Comparison of ENCODE assay signal across 1 cellular context in the genomic region with DNA sequence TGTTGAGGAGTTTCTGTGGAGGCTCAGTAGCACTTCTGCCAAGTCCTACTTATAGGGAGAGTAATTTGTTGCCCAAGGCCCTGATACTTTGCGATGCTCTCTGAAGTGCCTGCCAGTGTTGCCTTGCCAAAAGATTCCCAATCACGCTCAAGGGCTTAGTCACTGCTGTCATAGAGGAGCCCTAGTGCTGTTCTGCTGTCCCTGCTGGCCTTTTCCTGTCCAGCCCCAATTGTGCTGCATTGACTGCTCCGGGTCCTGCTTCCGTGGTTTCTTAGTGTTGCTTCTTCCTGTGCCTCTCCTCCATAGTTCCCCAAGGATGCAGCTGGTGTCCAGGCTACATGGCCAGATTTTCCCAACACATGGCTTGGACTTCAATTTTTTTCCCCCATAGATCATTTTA.
TF ChIP-seq lines count a peak whose summit lies in the region.

No MANE protein-coding gene starts in this region.

TF ChIP-seq in SK-N-SH, 30 proteins besides CTCF, POLR2A, EP300 and RAD21 (continued from another document):
- TF ChIP-seq, protein P1, sequence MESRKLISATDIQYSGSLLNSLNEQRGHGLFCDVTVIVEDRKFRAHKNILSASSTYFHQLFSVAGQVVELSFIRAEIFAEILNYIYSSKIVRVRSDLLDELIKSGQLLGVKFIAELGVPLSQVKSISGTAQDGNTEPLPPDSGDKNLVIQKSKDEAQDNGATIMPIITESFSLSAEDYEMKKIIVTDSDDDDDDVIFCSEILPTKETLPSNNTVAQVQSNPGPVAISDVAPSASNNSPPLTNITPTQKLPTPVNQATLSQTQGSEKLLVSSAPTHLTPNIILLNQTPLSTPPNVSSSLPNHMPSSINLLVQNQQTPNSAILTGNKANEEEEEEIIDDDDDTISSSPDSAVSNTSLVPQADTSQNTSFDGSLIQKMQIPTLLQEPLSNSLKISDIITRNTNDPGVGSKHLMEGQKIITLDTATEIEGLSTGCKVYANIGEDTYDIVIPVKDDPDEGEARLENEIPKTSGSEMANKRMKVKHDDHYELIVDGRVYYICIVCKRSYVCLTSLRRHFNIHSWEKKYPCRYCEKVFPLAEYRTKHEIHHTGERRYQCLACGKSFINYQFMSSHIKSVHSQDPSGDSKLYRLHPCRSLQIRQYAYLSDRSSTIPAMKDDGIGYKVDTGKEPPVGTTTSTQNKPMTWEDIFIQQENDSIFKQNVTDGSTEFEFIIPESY (IDR thresholded peaks at IDR 0.05; ENCODE audit: borderline replicate concordance, low read depth): no peak
